ENCODE assay signal across 22 cellular contexts in the genomic region with DNA sequence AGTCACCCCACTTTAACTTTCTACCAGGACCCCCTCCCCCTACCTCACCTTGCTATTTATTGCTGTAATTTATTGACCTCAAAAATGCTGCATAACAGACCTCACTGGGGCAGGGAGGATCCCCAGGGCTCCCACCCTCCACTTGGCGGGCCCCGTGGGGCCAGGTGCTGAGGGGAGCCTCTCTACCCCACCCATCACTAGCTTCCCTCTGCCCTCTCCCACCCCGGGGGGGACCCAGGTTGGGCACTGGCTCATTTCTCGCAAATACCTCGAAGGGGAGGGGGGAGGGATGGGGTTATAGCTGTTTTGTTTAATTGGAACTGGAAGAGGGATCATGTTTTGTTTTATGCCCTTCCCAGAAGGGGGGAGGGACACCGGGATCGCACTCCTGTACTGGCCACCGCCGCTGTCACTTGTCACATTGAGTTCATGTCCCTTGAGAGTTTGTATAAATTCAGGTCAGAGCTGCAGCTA. TPM values are rescaled to one million over a fixed set of nuclear protein-coding genes. Genes with fewer than 3 reads are reported as not detected.
DNase-seq lines count a peak whose midpoint lies in the region; ATAC-seq and TF ChIP-seq lines count a peak whose summit lies in the region.
"Had no signal": no experiment of that assay in that cellular context is flagged by ENCODE, and none has a peak within 500 bp of the region (broad histone marks: within the 10 kb centered on the region; RNA-seq: fewer than 3 reads in every experiment).

No MANE protein-coding gene starts in this region.

- TF ChIP-seq CTCF in right atrium auricular region (IDR thresholded peaks at IDR 0.05): no peak

- no peaks in the 10 kb centered on the region for H3K9me3 ChIP-seq in right atrium auricular region
- H3K9me3 ChIP-seq: pancreas, SK-N-SH, vagina had no signal

- intact Hi-C loops in left cardiac atrium (cut with DNase I) (no loop called here), cardiac septum (cut with DNase I) (no loop called here), posterior vena cava (cut with DNase I) (no loop called here)

- H3K27ac ChIP-seq in right atrium auricular region: no peak overlapping the region
- H3K27ac ChIP-seq: coronary artery, pancreas, skin epidermis, vagina had no signal

- ATAC-seq in left cardiac atrium (no peak), HG02938 (IDR thresholded peaks at IDR 0.05; ENCODE audit: unreplicated experiment) (no peak)
- ATAC-seq: activated T-helper 17 cell treated with anti-CD3 and anti-CD28 coated beads, Interleukin-2, amount 50 U/mL, for 72 hours; pancreas had no signal

- DNase-seq in left cardiac atrium (peak; percentile 7), cardiac septum (ENCODE audit: low spot score) (no peak), right atrium auricular region (ENCODE audit: low spot score) (peak; percentile 9), posterior vena cava (ENCODE audit: low spot score) (peak; percentile 67), COLO668 (lab: John Stamatoyannopoulos, UW; ENCODE audit: unreplicated experiment) (no peak), Kasumi-1 (lab: John Stamatoyannopoulos, UW) (no peak)
- DNase-seq in stimulated activated CD4-positive, alpha-beta T cell treated with anti-CD3 and anti-CD28 coated beads, Interleukin-4, amount 100 ng/mL, for 1 hour: no peak
- DNase-seq: ACHN; activated naive CD8-positive, alpha-beta T cell treated with anti-CD3 and anti-CD28 coated beads, Interleukin-2, amount 50 U/mL, for 24 hours; DMS 273 treated with DMSO at 0.1 percent for 48 hours; naive B cell; NCI-H1105; NCI-H2081 treated with DMSO at 0.1 percent for 48 hours; NCI-H510A treated with DMSO at 0.1 percent for 48 hours; stimulated activated CD4-positive, alpha-beta T cell treated with anti-CD3 and anti-CD28 coated beads, Interleukin-2, amount 100 ng/mL, for 48 hours had no signal

- peaks cover 11% of the 10 kb centered on the region for H3K36me3 ChIP-seq in right atrium auricular region

- H3K27me3 ChIP-seq in right atrium auricular region: no peaks in the 10 kb centered on the region
- H3K27me3 ChIP-seq: pancreas, vagina had no signal

- H3K4me3 ChIP-seq in right atrium auricular region: no peak overlapping the region
- H3K4me3 ChIP-seq: coronary artery, pancreas, skin epidermis, vagina had no signal

- H3K4me1 ChIP-seq in right atrium auricular region: no peaks in the 10 kb centered on the region
- H3K4me1 ChIP-seq: pancreas, vagina had no signal

RNA-seq across cellular contexts. Expression of a gene that starts 16.3 kb away (rescaled TPM):
- under 1 TPM; 0.31 to 0.82 TPM for total RNA-seq in left cardiac atrium
- total RNA-seq in cardiac septum: 1.7 TPM
- 1 to 10 TPM; 1.3 TPM for total RNA-seq in right atrium auricular region
- under 1 TPM; 0.51 to 0.81 TPM for total RNA-seq in posterior vena cava

RNA-seq across cellular contexts. Expression of a gene that starts 33.7 kb away (rescaled TPM):
- total RNA-seq in left cardiac atrium (1 to 10 TPM; 1.6 to 2.8 TPM), cardiac septum (1.9 TPM), right atrium auricular region (1 to 10 TPM; 1.8 to 3.3 TPM), posterior vena cava (1 to 10 TPM; 3.3 to 3.8 TPM)

Comparison
In these comparisons a context has a peak if more than half of its experiments do, and no peak if none do; other contexts are left out.
1. DNase-seq: peak in left cardiac atrium (single experiment), right atrium auricular region (single experiment) and posterior vena cava (single experiment); none in cardiac septum (single experiment), COLO668 (single experiment), stimulated activated CD4-positive, alpha-beta T cell treated with anti-CD3 and anti-CD28 coated beads, Interleukin-4, amount 100 ng/mL, for 1 hour (single experiment) and Kasumi-1 (0 of 2).